ENCODE assay signal across 17 cellular contexts in the genomic region with DNA sequence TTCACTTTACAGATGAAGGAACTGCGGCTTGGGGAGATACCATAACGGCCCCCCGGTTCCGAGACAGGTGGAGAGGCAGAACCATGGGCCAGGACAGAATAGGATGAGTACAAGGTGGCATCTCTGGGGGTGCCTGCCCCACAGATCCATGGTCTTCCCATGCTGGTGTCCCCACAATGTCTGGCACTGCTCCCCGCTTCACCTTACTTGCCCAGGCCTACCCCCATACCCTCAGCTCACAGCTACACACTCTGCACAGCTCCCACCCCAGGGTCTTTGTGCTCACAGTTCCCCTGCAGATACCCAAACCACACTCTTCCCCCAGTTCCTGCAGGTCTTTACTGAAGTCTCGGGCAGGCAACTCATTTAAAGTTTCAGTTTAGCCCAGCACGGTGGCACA.
"Had no signal": no experiment of that assay in that cellular context is flagged by ENCODE, and none has a peak within 500 bp of the region (broad histone marks: within the 10 kb centered on the region; RNA-seq: fewer than 3 reads in every experiment).

No MANE protein-coding gene starts in this region.

- ATAC-seq: HepG2 had no signal

- DNase-seq: IMR-90, Kasumi-1, MM.1S, NCI-H1092 treated with DMSO at 0.1 percent for 48 hours, NCI-H1436, NCI-H187, NCI-H2029, NCI-H2081 treated with DMSO at 0.1 percent for 48 hours, NCI-H2171 treated with DMSO at 0.1 percent for 48 hours, NCI-H2227 treated with DMSO at 0.1 percent for 48 hours, NCI-H524, NCI-H526 treated with DMSO at 0.1 percent for 48 hours, NCI-H748 treated with DMSO at 0.1 percent for 48 hours, RPMI8226, SHP77, SK-N-SH had no signal
